Comparison of ENCODE assay signal across 20 cellular contexts in the genomic region with DNA sequence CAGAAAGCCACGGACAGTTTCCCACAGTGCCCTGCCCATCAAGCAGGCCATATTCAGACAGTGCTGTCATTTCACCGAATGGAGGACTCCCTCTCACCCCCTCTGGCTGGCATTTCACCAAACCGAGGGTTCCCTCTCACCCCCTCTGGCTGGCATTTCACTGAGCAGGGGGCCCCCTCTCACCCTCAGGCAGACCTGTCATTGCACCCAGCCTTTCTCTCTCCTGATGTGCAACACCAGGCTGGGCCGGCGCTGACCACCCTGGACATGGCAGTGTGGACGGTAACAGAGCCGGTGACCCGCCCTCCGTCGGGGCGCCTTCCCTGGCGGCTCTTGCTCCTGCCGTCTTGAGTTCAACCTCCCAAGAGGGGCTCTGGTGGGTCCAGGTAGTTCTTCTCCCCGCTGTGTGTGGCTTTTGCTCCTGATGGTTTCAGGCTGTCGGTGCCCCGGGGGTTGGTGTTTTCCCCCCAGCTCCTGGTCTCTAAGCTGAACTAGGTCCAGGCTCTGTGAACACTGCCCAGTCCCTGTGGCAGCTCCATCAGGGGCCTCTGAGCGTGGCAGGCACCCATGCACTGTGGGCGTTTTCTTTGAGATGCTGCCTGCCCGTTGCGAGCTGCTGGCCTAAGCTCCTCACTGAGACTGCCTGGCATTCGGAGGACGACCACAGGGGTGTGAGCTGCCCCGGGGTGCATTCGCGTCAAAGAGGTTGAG. TPM values are rescaled to one million over a fixed set of nuclear protein-coding genes. Genes with fewer than 3 reads are reported as not detected.
DNase-seq lines count a peak whose midpoint lies in the region; ATAC-seq and TF ChIP-seq lines count a peak whose summit lies in the region.
"Had no signal": no experiment of that assay in that cellular context is flagged by ENCODE, and none has a peak within 500 bp of the region (broad histone marks: within the 10 kb centered on the region; RNA-seq: fewer than 3 reads in every experiment).

No MANE protein-coding gene starts in this region.

- TF ChIP-seq CTCF in A673 (conservative IDR thresholded peaks at IDR 0.05; ENCODE audit: low read depth, low read length) (no peak), fibroblast of lung (conservative IDR thresholded peaks at IDR 0.05 in 1 of 2, IDR thresholded peaks at IDR 0.05 in 1 of 2; ENCODE audit: low read depth in 1 of 2, low read length in 2 of 2) (no peak), spleen (IDR thresholded peaks at IDR 0.05 in 8 of 11, conservative IDR thresholded peaks at IDR 0.05 in 3 of 11) (no peak)
- TF ChIP-seq CTCF in activated CD8-positive, alpha-beta T cell treated with anti-CD3 and anti-CD28 coated beads for 36 hours (IDR thresholded peaks at IDR 0.05) = no peak

- H3K9me3 ChIP-seq in A673 (ENCODE audit: low read depth, low read length, poor library complexity, severe bottlenecking) (no peaks in the 10 kb centered on the region), fibroblast of lung (ENCODE audit: control insufficient read depth, insufficient read depth, low read depth, low read length) (no peaks in the 10 kb centered on the region), spleen (no peaks in the 10 kb centered on the region)
- H3K9me3 ChIP-seq: HAP-1 had no signal

- no peak overlapping the region for H3K4me3 ChIP-seq in A673 (ENCODE audit: low read depth, low read length, poor library complexity, severe bottlenecking)
- H3K4me3 ChIP-seq in H7 (ENCODE audit: insufficient read depth, low read depth, low read length) = no peak overlapping the region
- no peak overlapping the region for H3K4me3 ChIP-seq in fibroblast of lung (replicated peaks in 1 of 4; ENCODE audit: control extremely low read depth in 1 of 4, insufficient read depth in 1 of 4, low read depth in 3 of 4, low read length in 4 of 4)
- H3K4me3 ChIP-seq in spleen = no peak overlapping the region
- H3K4me3 ChIP-seq: HAP-1 had no signal

- H3K27ac ChIP-seq in A673 (ENCODE audit: low read depth, low read length, poor library complexity, severe bottlenecking) = peak overlapping the region; percentile 13
- H3K27ac ChIP-seq in fibroblast of lung (ENCODE audit: insufficient read depth, low read length) = no peak overlapping the region
- H3K27ac ChIP-seq in spleen = no peak overlapping the region

- peaks cover 2% of the 10 kb centered on the region for H3K27me3 Mint-ChIP-seq in activated CD8-positive, alpha-beta T cell treated with anti-CD3 and anti-CD28 coated beads for 36 hours
- H3K27me3 Mint-ChIP-seq: B cell had no signal

- no peak overlapping the region for H3K9ac ChIP-seq in fibroblast of lung (ENCODE audit: insufficient read depth, low read length)

- intact Hi-C loops in A673 (cut with micrococcal nuclease; ENCODE audit: unreplicated experiment) = no loop called here
- intact Hi-C loops in spleen (cut with DNase I; ENCODE audit: low total_unique reads) = no loop called here
- intact Hi-C loops in activated CD8-positive, alpha-beta T cell treated with anti-CD3 and anti-CD28 coated beads for 36 hours (cut with micrococcal nuclease) = no loop called here

- BruUV-seq in A673 (replicated peaks; lab: Mats Ljungman, UMichigan) = no TSS peak

- no peaks in the 10 kb centered on the region for H3K79me2 ChIP-seq in fibroblast of lung (ENCODE audit: control insufficient read depth, insufficient read depth, low read length)

- H3K4me1 ChIP-seq in A673 (ENCODE audit: insufficient read depth, low read length, poor library complexity, severe bottlenecking) (peaks cover 21% of the 10 kb centered on the region), fibroblast of lung (ENCODE audit: control insufficient read depth, extremely low read depth, insufficient read depth, low read length) (no peaks in the 10 kb centered on the region), spleen (no peaks in the 10 kb centered on the region)
- H3K4me1 ChIP-seq: HAP-1 had no signal

- no peak overlapping the region for H3K27ac Mint-ChIP-seq in activated CD8-positive, alpha-beta T cell treated with anti-CD3 and anti-CD28 coated beads for 36 hours
- H3K27ac Mint-ChIP-seq: B cell; CD4-positive, CD25-positive, alpha-beta regulatory T cell had no signal

- in situ Hi-C loops in G401 (cut with HindIII; ENCODE audit: low sequenced_read_pairs) = no loop called here

- no peaks in the 10 kb centered on the region for H3K9me3 Mint-ChIP-seq in activated CD8-positive, alpha-beta T cell treated with anti-CD3 and anti-CD28 coated beads for 36 hours

- no peaks in the 10 kb centered on the region for H3K27me3 ChIP-seq in A673 (replicated peaks; ENCODE audit: insufficient read depth, low read depth, low read length, poor library complexity)
- H3K27me3 ChIP-seq in H7 (ENCODE audit: control insufficient read depth, insufficient read depth, low read length) = no peaks in the 10 kb centered on the region
- H3K27me3 ChIP-seq in fibroblast of lung (ENCODE audit: control insufficient read depth, insufficient read depth, low read length) = peaks cover 5% of the 10 kb centered on the region
- peaks cover 0 to 12% (median 0%) of the 10 kb centered on the region in 7 donors for H3K27me3 ChIP-seq in spleen (replicated peaks in 1 of 7)

- peak overlapping the region; percentile 1 for H3K4me2 ChIP-seq in fibroblast of lung (ENCODE audit: extremely low read depth, insufficient read depth, low read length)

- H4K20me1 ChIP-seq in fibroblast of lung (ENCODE audit: control insufficient read depth, extremely low read depth, insufficient read depth, low read length) = no peaks in the 10 kb centered on the region

- TF ChIP-seq POLR2A in spleen (IDR thresholded peaks at IDR 0.05) = no peak

- no peak overlapping the region for H2AFZ ChIP-seq in fibroblast of lung (ENCODE audit: low read length)

- ATAC-seq in activated CD8-positive, alpha-beta T cell treated with anti-CD3 and anti-CD28 coated beads for 36 hours = no peak
- no peak for ATAC-seq in GM19328 (IDR thresholded peaks at IDR 0.05; ENCODE audit: unreplicated experiment)

- H3K4me3 Mint-ChIP-seq in activated CD8-positive, alpha-beta T cell treated with anti-CD3 and anti-CD28 coated beads for 36 hours = no peak overlapping the region
- H3K4me3 Mint-ChIP-seq: B cell; CD4-positive, CD25-positive, alpha-beta regulatory T cell had no signal

- no peaks in the 10 kb centered on the region for H3K36me3 ChIP-seq in A673 (ENCODE audit: insufficient read depth, low read length, poor library complexity, severe bottlenecking)
- H3K36me3 ChIP-seq in H7 (replicated peaks; ENCODE audit: control insufficient read depth, insufficient read depth, low read length) = no peaks in the 10 kb centered on the region
- H3K36me3 ChIP-seq in fibroblast of lung (ENCODE audit: control insufficient read depth, insufficient read depth, low read length) = no peaks in the 10 kb centered on the region
- no peaks in the 10 kb centered on the region for H3K36me3 ChIP-seq in spleen
- H3K36me3 ChIP-seq: HAP-1 had no signal

- CTCF ChIA-PET in A673 (lab: Charles Lee) = no interaction called here
- CTCF ChIA-PET in activated CD8-positive, alpha-beta T cell treated with anti-CD3 and anti-CD28 coated beads for 36 hours (lab: Charles Lee) = no interaction called here

- H3K4me1 Mint-ChIP-seq in activated CD8-positive, alpha-beta T cell treated with anti-CD3 and anti-CD28 coated beads for 36 hours (ENCODE audit: low read depth) = peaks cover 7% of the 10 kb centered on the region
- H3K4me1 Mint-ChIP-seq: B cell; CD4-positive, CD25-positive, alpha-beta regulatory T cell had no signal

- no peaks in the 10 kb centered on the region for H3K36me3 Mint-ChIP-seq in activated CD8-positive, alpha-beta T cell treated with anti-CD3 and anti-CD28 coated beads for 36 hours (ENCODE audit: low read depth)
- H3K36me3 Mint-ChIP-seq: CD4-positive, CD25-positive, alpha-beta regulatory T cell had no signal

- DNase-seq in A673 (ENCODE audit: low spot score) (no peak), H7 (peak; percentile 33), fibroblast of lung (ENCODE audit: low read depth in 2 of 2) (no peak), spleen (peak; percentile 58), G401 (ENCODE audit: low spot score) (no peak)
- DNase-seq in activated CD8-positive, alpha-beta T cell treated with anti-CD3 and anti-CD28 coated beads for 36 hours = no peak
- DNase-seq: CD4-positive, CD25-positive, alpha-beta regulatory T cell; COR-L47; GDM1; IMR-90; NCI-H1417 treated with DMSO at 0.1 percent for 48 hours; NCI-H187 treated with DMSO at 0.1 percent for 48 hours; NCI-H2227 treated with DMSO at 0.1 percent for 48 hours; NCI-H510A treated with DMSO at 0.1 percent for 48 hours; NCI-H774; Right ventricle myocardium superior had no signal

- POLR2A ChIA-PET in A673 (lab: Charles Lee; ENCODE audit: low non-redundant PET) = no interaction called here
- POLR2A ChIA-PET in activated CD8-positive, alpha-beta T cell treated with anti-CD3 and anti-CD28 coated beads for 36 hours (lab: Charles Lee) = no interaction called here

- WGBS in spleen, 5 donors = 87 to 94% (median 91%) methylated on average over 20 to 25 of the region's 25 CpGs

RNA-seq across cellular contexts. Expression of a gene that starts 46.9 kb away (rescaled TPM):
- total RNA-seq in A673 (2021) = 0.59 and 0.88 TPM in 2 replicates
- total RNA-seq in H7 (2014; rRNA removed; shearing (Covaris generic)) = 0.28 and 0.67 TPM in 2 replicates
- 0.33 and 0.51 TPM in 2 replicates for total RNA-seq in fibroblast of lung
- 0.06 TPM in 1 of 2 replicates, not detected in the other for polyA plus RNA-seq in fibroblast of lung
- not detected in 2 replicates for polyA plus RNA-seq in fibroblast of lung (2012)
- polyA minus RNA-seq in fibroblast of lung (ENCODE audit: low replicate concordance) = not detected in 2 replicates
- total RNA-seq in spleen = 1 to 10 TPM in 4 of 7 donors, under 1 TPM in 3; 0.44 to 2.0 (median 1.1) TPM
- under 1 TPM; 0.02 to 0.29 (median 0.05) TPM for polyA plus RNA-seq in spleen
- not detected in 2 replicates for total RNA-seq in G401 (2014; rRNA removed; shearing (Covaris generic))
- total RNA-seq in activated CD8-positive, alpha-beta T cell treated with anti-CD3 and anti-CD28 coated beads for 36 hours = under 1 TPM; 0.31 to 0.77 TPM
- total RNA-seq: M059J, Right ventricle myocardium superior had no signal

Comparison
In these comparisons a context has a peak if more than half of its experiments do, and no peak if none do; other contexts are left out.
1. DNase-seq: peak in H7 (single experiment) and spleen (single experiment); none in A673 (single experiment), fibroblast of lung (0 of 2), G401 (single experiment) and activated CD8-positive, alpha-beta T cell treated with anti-CD3 and anti-CD28 coated beads for 36 hours (single experiment).